8 cellular contexts compared by ENCODE assay signal in the genomic region with DNA sequence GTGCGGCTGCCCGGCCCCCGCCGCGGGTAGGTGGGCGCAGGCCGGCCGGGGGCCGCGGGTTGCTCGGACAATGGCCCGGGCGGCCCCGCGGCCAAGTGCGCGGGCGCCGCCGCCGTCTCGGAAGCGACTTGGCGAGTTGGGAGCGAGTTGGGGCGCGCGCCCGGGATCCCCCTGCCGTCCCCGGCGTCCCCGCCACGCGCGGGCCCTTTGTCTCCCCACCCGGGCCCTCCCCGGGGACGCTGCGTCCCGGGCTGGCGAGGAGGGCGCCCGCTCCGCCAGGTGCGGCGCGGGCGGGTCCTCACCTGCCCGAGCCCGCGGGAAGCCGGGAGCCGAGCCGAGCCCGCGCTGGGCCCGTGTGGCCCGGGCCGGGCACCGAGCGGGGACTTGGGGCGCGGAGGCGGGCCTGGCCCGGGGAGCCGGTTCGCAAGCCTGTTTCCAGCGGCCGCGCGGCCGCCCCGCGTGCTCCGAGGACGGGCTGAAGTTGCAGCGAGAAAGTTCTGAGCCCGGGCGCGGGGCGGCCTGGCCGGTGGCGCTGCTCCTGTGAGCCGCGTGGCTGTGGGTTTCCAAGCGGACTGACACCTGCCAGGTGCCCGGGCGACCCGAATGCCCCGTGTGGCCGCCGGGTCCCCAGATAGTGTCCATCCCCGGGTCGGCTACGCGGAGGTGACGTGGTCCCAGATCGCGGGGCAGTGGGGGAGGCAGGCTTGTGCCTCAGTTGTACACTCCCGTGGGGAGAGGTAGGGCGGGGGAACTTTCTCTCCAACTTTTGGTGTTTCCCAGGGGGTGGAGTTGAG. TPM values are rescaled to one million over a fixed set of nuclear protein-coding genes. Genes with fewer than 3 reads are reported as not detected.
DNase-seq lines count a peak whose midpoint lies in the region; ATAC-seq and TF ChIP-seq lines count a peak whose summit lies in the region.

No MANE protein-coding gene starts in this region.

- CTCF ChIA-PET in PC-9 (lab: Charles Lee), result no interaction called here

- ATAC-seq in GM18511 (IDR thresholded peaks at IDR 0.05; ENCODE audit: unreplicated experiment) (peak; percentile 51), aorta (ENCODE audit: low FRiP score) (peak; percentile 17), GM18909 (IDR thresholded peaks at IDR 0.05; ENCODE audit: poor library complexity, unreplicated experiment) (no peak)

- no peaks in the 10 kb centered on the region for H3K27me3 ChIP-seq in PC-9 (ENCODE audit: insufficient read depth, low read depth)
- H3K27me3 ChIP-seq in dorsolateral prefrontal cortex, result peaks cover 0 to 4% (median 0%) of the 10 kb centered on the region in 45 donors
- H3K27me3 ChIP-seq in mononuclear cell (ENCODE audit: insufficient read depth, low read length), result peaks cover 28% of the 10 kb centered on the region
- H3K27me3 ChIP-seq in aorta (ENCODE audit: control insufficient read depth in 1 of 2, insufficient read depth in 2 of 2, low read length in 1 of 2), result no peaks in the 10 kb centered on the region

- peak overlapping the region; percentile 83 for H2AFZ ChIP-seq in PC-9

- H3K4me1 ChIP-seq in PC-9 (replicated peaks; ENCODE audit: insufficient read depth), result peaks cover 39% of the 10 kb centered on the region
- peaks cover 17% of the 10 kb centered on the region for H3K4me1 ChIP-seq in mononuclear cell (ENCODE audit: insufficient read depth, low read length)
- no peaks in the 10 kb centered on the region for H3K4me1 ChIP-seq in aorta (ENCODE audit: control insufficient read depth in 1 of 2, insufficient read depth in 2 of 2, low read length in 2 of 2)

- H4K20me1 ChIP-seq in PC-9 (ENCODE audit: insufficient read depth), result peaks cover 19% of the 10 kb centered on the region

- no peak for DNase-seq in PC-9
- no peak for DNase-seq in dorsolateral prefrontal cortex
- no peak for DNase-seq in aorta
- DNase-seq in NCI-H146 (lab: John Stamatoyannopoulos, UW), result no peak
- no peak for DNase-seq in NCI-H226

- peak overlapping the region; percentile 96 for H3K4me2 ChIP-seq in PC-9

- H3K9me2 ChIP-seq in PC-9 (ENCODE audit: insufficient read depth), result no peaks in the 10 kb centered on the region

- H3K9me3 ChIP-seq in PC-9 (ENCODE audit: insufficient read depth, low read depth) (no peaks in the 10 kb centered on the region), mononuclear cell (ENCODE audit: low read depth, low read length) (no peaks in the 10 kb centered on the region), aorta (ENCODE audit: control insufficient read depth, low read length) (no peaks in the 10 kb centered on the region)

- H3K27ac ChIP-seq in PC-9 (peak overlapping the region; percentile 75; the same call in 1 of the 2 replicates), dorsolateral prefrontal cortex (peak overlapping the region in 4 of 59 donors; percentile 24 to 61 (median 26)), aorta (ENCODE audit: low read depth in 1 of 2, low read length in 2 of 2) (peak overlapping the region; percentile 38 to 45)

- TF ChIP-seq CTCF in PC-9 (conservative IDR thresholded peaks at IDR 0.05) (no peak), dorsolateral prefrontal cortex (IDR thresholded peaks at IDR 0.05 in 54 of 56, conservative IDR thresholded peaks at IDR 0.05 in 2 of 56; ENCODE audit: low read depth in 1 of 56, partially characterized antibody in 56 of 56) (no peak)

- POLR2A ChIA-PET in PC-9 (lab: Charles Lee; ENCODE audit: unreplicated experiment), result no interaction called here

- H3K79me2 ChIP-seq in PC-9 (ENCODE audit: low read depth), result peaks cover 48% of the 10 kb centered on the region

- intact Hi-C loops in PC-9 (cut with micrococcal nuclease; ENCODE audit: unreplicated experiment), result no loop called here
- intact Hi-C loops in dorsolateral prefrontal cortex (cut with DNase I), result loop anchor here (5.0 to 10.0 kb wide), 2 partner anchors 69 to 72 kb away; no protein-coding TSS in a partner anchor
- intact Hi-C loops in aorta (cut with DNase I), result loop anchor here (1.0 to 5.0 kb wide), 3 partner anchors 41 to 69 kb away; partner anchors contain the start of gene C11orf24 (in 2 of the 2)

- H3F3A ChIP-seq in PC-9 (ENCODE audit: insufficient read depth, low read depth), result peaks cover 54% of the 10 kb centered on the region

- WGBS in aorta, 2 donors, result 1% methylated on average over 69 to 102 of the region's 102 CpGs

- BruUV-seq in PC-9 (replicated peaks; lab: Mats Ljungman, UMichigan), result no TSS peak

- peak overlapping the region; percentile 89 for H3K4me3 ChIP-seq in PC-9
- H3K4me3 ChIP-seq in dorsolateral prefrontal cortex, result peak overlapping the region; percentile 26 to 74 (median 57)
- peak overlapping the region; percentile 32 for H3K4me3 ChIP-seq in mononuclear cell (ENCODE audit: low read length)
- H3K4me3 ChIP-seq in aorta (ENCODE audit: low read length in 2 of 2), result peak overlapping the region; percentile 16 to 97

- H3K36me3 ChIP-seq in PC-9 (ENCODE audit: low read depth) (no peaks in the 10 kb centered on the region), aorta (ENCODE audit: control insufficient read depth in 1 of 2, insufficient read depth in 2 of 2, low read length in 1 of 2) (no peaks in the 10 kb centered on the region)

RNA-seq across cellular contexts. Expression of gene LRP5, which starts 0.6 kb away (rescaled TPM):
- total RNA-seq in PC-9 (2021) (112 and 129 TPM in 2 replicates), dorsolateral prefrontal cortex (10 to 100 TPM in 50 of 120 experiments, 1 to 10 TPM in 70; 4.5 to 21.7 (median 9.2) TPM), mononuclear cell (0.42 TPM), aorta (100 to 1,000 TPM in 1 of 2 donors, 10 to 100 TPM in 1; 85.9 to 103 TPM)
- polyA plus RNA-seq in aorta, result 10 to 100 TPM; 23.9 to 53.2 TPM

RNA-seq across cellular contexts. Expression of gene C11orf24, which starts 41.2 kb away (rescaled TPM):
- total RNA-seq in PC-9 (2021) (27.2 and 37.7 TPM in 2 replicates), dorsolateral prefrontal cortex (10 to 100 TPM; 12.6 to 56.0 (median 23.3) TPM), mononuclear cell (4.4 TPM), aorta (10 to 100 TPM; 48.9 to 65.5 TPM)
- 10 to 100 TPM; 37.7 to 39.1 TPM for polyA plus RNA-seq in aorta

Comparison
In these comparisons a context has a peak if more than half of its experiments do, and no peak if none do; other contexts are left out.
1. H3K4me3 ChIP-seq: peak in every context shown above with its lines; median percentile 89 in PC-9; 57 in dorsolateral prefrontal cortex; 56 in aorta; 32 in mononuclear cell.